17 cellular contexts compared by ENCODE assay signal in genomic region chr5:169602535-169602934, GRCh38. TPM values are rescaled to one million over a fixed set of nuclear protein-coding genes. Genes with fewer than 3 reads are reported as not detected.
DNase-seq lines count a peak whose midpoint lies in the region; ATAC-seq and TF ChIP-seq lines count a peak whose summit lies in the region.
"Had no signal": no experiment of that assay in that cellular context is flagged by ENCODE, and none has a peak within 500 bp of the region (broad histone marks: within the 10 kb centered on the region; RNA-seq: fewer than 3 reads in every experiment).

No MANE protein-coding gene starts in this region.

- no peak for TF ChIP-seq CTCF in AG04449 (IDR thresholded peaks at IDR 0.05; ENCODE audit: insufficient read depth, low read length, missing control alignments)
- no peak for TF ChIP-seq CTCF in CD8-positive, alpha-beta T cell (IDR thresholded peaks at IDR 0.05)

- no peaks in the 10 kb centered on the region for H3K4me1 ChIP-seq in CD8-positive, alpha-beta T cell (ENCODE audit: insufficient read depth, low read length)

- peaks cover 15% of the 10 kb centered on the region for H3K36me3 Mint-ChIP-seq in T-helper 17 cell (ENCODE audit: low read depth)
- H3K36me3 Mint-ChIP-seq in CD8-positive, alpha-beta T cell = peaks cover 53% of the 10 kb centered on the region

- no peak overlapping the region for H3K27ac ChIP-seq in CD8-positive, alpha-beta T cell (ENCODE audit: low read depth, low read length)

- no peaks in the 10 kb centered on the region for H3K4me1 Mint-ChIP-seq in T-helper 17 cell
- H3K4me1 Mint-ChIP-seq in CD8-positive, alpha-beta T cell (ENCODE audit: low read depth) = no peaks in the 10 kb centered on the region
- H3K4me1 Mint-ChIP-seq: B cell; CD4-positive, alpha-beta memory T cell had no signal

- H3K27ac Mint-ChIP-seq in T-helper 17 cell = peak overlapping the region; percentile 39
- no peak overlapping the region for H3K27ac Mint-ChIP-seq in CD8-positive, alpha-beta T cell
- H3K27ac Mint-ChIP-seq: B cell; CD4-positive, alpha-beta memory T cell had no signal

- intact Hi-C loops in CD8-positive, alpha-beta T cell (cut with DNase I, micrococcal nuclease) = no loop called here

- no peaks in the 10 kb centered on the region for H3K27me3 Mint-ChIP-seq in T-helper 17 cell
- peaks cover 4% of the 10 kb centered on the region for H3K27me3 Mint-ChIP-seq in CD8-positive, alpha-beta T cell (ENCODE audit: low read depth)
- H3K27me3 Mint-ChIP-seq: B cell had no signal

- H3K4me3 ChIP-seq in AG04449 (ENCODE audit: low read depth, low read length) = no peak overlapping the region
- H3K4me3 ChIP-seq in CD8-positive, alpha-beta T cell (ENCODE audit: low read depth, low read length) = no peak overlapping the region
- H3K4me3 ChIP-seq: MG63 had no signal

- POLR2A ChIA-PET in AG04449 (lab: Yijun Ruan, JAX) = interaction anchor here (0.7 to 1.0 kb wide), 2 partner anchors 19 to 93 kb away, joined by 3 read pairs; partner anchors contain the start of gene SPDL1
- POLR2A ChIA-PET in CD8-positive, alpha-beta T cell (lab: Charles Lee) = no interaction called here

- H3K27me3 ChIP-seq in CD8-positive, alpha-beta T cell (ENCODE audit: insufficient read depth, low read length) = no peaks in the 10 kb centered on the region
- H3K27me3 ChIP-seq: MG63 had no signal

- no peaks in the 10 kb centered on the region for H3K36me3 ChIP-seq in CD8-positive, alpha-beta T cell (ENCODE audit: insufficient read depth, low read length)

- no peaks in the 10 kb centered on the region for H3K9me3 Mint-ChIP-seq in CD8-positive, alpha-beta T cell
- H3K9me3 Mint-ChIP-seq: CD4-positive, alpha-beta memory T cell had no signal

- no peaks in the 10 kb centered on the region for H3K9me3 ChIP-seq in T-helper 17 cell (ENCODE audit: control insufficient read depth, low read length, poor library complexity, severe bottlenecking)
- no peaks in the 10 kb centered on the region for H3K9me3 ChIP-seq in CD8-positive, alpha-beta T cell (ENCODE audit: low read length)

- CTCF ChIA-PET in AG04449 (lab: Yijun Ruan, JAX) = interaction anchor here (1.3 kb wide), 1 partner anchor 10 kb away, joined by 3 read pairs; no protein-coding TSS in a partner anchor
- CTCF ChIA-PET in CD8-positive, alpha-beta T cell (lab: Charles Lee) = no interaction called here

- no peak overlapping the region for H3K4me3 Mint-ChIP-seq in T-helper 17 cell
- no peak overlapping the region for H3K4me3 Mint-ChIP-seq in CD8-positive, alpha-beta T cell
- H3K4me3 Mint-ChIP-seq: B cell; CD4-positive, alpha-beta memory T cell had no signal

- peak; percentile 59 for DNase-seq in AG04449 (ENCODE audit: low read depth, low spot score)
- peak; percentile 45 for DNase-seq in HCEC 1CT
- no peak for DNase-seq in T-helper 17 cell
- peak; percentile 33 for DNase-seq in fibroblast of peridontal ligament (ENCODE audit: extremely low read depth)
- no peak for DNase-seq in CD8-positive, alpha-beta T cell
- no peak for DNase-seq in DMS153 treated with DMSO at 0.1 percent for 48 hours (lab: John Stamatoyannopoulos, UW; ENCODE audit: unreplicated experiment)
- DNase-seq: CD4-positive, alpha-beta memory T cell; KBM-7; MG63; NCI-H1105; NCI-H2029; NCI-H510A; NCI-H82; SHP77 treated with DMSO at 0.1 percent for 48 hours had no signal

- ATAC-seq in T-helper 17 cell (no peak), GM18867 (IDR thresholded peaks at IDR 0.05; ENCODE audit: unreplicated experiment) (no peak), HG03025 (IDR thresholded peaks at IDR 0.05; ENCODE audit: low FRiP score, unreplicated experiment) (no peak)
- ATAC-seq in CD8-positive, alpha-beta T cell = no peak

RNA-seq across cellular contexts. Expression of gene SPDL1, which starts 19.0 kb away (rescaled TPM):
- 1 to 10 TPM; 5.5 to 6.0 TPM for total RNA-seq in T-helper 17 cell
- total RNA-seq in CD8-positive, alpha-beta T cell = 1 to 10 TPM; 5.2 to 6.9 TPM

RNA-seq across cellular contexts. Expression of gene DOCK2, which starts 34.5 kb away (rescaled TPM):
- 100 to 1,000 TPM; 249 to 284 TPM for total RNA-seq in T-helper 17 cell
- 100 to 1,000 TPM; 194 to 197 TPM for total RNA-seq in CD8-positive, alpha-beta T cell

Comparison
In these comparisons a context has a peak if more than half of its experiments do, and no peak if none do; other contexts are left out.
1. DNase-seq: peak in AG04449 (single experiment), HCEC 1CT (single experiment) and fibroblast of peridontal ligament (single experiment); none in T-helper 17 cell (0 of 3), CD8-positive, alpha-beta T cell (0 of 7) and DMS153 treated with DMSO at 0.1 percent for 48 hours (single experiment).